Comparison of ENCODE assay signal across 1 cellular context in the genomic region with DNA sequence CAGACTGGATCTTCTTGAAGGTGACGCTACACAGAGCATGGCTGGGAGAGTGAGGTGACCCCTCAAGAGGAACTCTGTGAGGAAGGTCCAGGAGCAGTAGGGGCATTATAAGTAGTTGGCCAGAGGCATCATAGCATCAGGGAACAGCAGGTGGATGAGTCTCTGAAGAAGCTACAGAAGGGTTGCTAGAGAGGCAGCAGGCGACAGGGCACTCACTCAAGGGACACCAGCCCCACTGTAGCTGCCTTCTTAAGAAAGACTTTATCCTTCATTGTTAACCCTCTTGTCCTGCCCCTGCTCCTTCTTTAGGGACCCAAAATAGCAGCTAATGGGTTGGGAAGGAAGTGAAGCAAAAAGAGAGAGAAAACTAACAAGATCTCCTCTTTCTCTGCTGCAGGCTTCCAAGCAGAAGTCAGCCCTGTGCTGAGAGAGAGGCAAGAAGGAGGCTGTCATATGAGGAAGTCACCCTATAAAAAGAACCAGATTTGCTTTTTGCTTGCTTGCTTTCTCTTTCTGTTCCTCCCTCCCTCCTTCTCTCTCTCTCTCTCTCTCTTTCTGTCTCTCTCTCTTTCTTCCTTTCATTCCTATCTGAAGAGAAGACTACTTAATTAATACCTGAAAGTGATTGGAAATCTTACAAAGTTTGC.
TF ChIP-seq lines count a peak whose summit lies in the region.

No MANE protein-coding gene starts in this region.

TF ChIP-seq in HepG2, 621 proteins besides CTCF, POLR2A, EP300 and RAD21 (continued from another document):
- no peak for TF ChIP-seq ZKSCAN1 (IDR thresholded peaks at IDR 0.05; ENCODE audit: low read length)
- no peak for TF ChIP-seq PLRG1 (conservative IDR thresholded peaks at IDR 0.05)
- no peak for TF ChIP-seq MLXIP (CRISPR knock-in tag; IDR thresholded peaks at IDR 0.05; ENCODE audit: borderline replicate concordance)
- no peak for TF ChIP-seq MIER2 (CRISPR knock-in tag; IDR thresholded peaks at IDR 0.05)
- no peak for TF ChIP-seq ZSCAN29 (CRISPR knock-in tag; conservative IDR thresholded peaks at IDR 0.05)
- TF ChIP-seq FOXO4 (CRISPR knock-in tag; conservative IDR thresholded peaks at IDR 0.05): no peak
- TF ChIP-seq ZNF7 (CRISPR knock-in tag; IDR thresholded peaks at IDR 0.05): no peak
- TF ChIP-seq, protein P1, sequence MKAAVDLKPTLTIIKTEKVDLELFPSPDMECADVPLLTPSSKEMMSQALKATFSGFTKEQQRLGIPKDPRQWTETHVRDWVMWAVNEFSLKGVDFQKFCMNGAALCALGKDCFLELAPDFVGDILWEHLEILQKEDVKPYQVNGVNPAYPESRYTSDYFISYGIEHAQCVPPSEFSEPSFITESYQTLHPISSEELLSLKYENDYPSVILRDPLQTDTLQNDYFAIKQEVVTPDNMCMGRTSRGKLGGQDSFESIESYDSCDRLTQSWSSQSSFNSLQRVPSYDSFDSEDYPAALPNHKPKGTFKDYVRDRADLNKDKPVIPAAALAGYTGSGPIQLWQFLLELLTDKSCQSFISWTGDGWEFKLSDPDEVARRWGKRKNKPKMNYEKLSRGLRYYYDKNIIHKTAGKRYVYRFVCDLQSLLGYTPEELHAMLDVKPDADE (CRISPR knock-in tag; IDR thresholded peaks at IDR 0.05): no peak
